In the genomic region with DNA sequence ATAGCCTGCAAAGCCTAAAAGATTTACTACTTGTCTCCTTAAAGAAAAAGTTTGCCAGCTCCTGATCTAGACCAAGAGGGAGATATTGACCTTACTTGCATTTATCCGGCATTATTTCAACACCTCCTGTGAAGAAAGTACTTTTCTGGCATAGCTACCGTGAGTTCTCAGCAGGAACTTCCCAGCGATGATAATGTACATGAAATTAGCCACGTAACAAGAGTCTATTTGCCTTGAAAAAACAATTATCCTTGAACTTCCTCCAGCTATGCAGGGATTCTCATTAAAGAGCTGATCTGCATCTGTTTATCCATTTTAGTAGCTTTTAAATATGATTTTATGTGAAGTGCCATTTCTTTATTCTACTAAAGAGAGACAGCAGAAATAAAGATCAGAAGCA, we compare ENCODE assay signal across 17 cellular contexts.
"Had no signal": no experiment of that assay in that cellular context is flagged by ENCODE, and none has a peak within 500 bp of the region (broad histone marks: within the 10 kb centered on the region; RNA-seq: fewer than 3 reads in every experiment).

No MANE protein-coding gene starts in this region.

- H3K79me2 ChIP-seq: parathyroid adenoma had no signal

- DNase-seq: activated CD4-positive, alpha-beta T cell treated with anti-CD3 and anti-CD28 coated beads for 4 hours; activated CD8-positive, alpha-beta memory T cell treated with anti-CD3 and anti-CD28 coated beads, Interleukin-2, amount 50 U/mL, for 4 hours; activated CD8-positive, alpha-beta T cell treated with anti-CD3 and anti-CD28 coated beads, Interleukin-2, amount 10 ng/mL, durations not matched to agents 7 days and 5 days; activated naive CD8-positive, alpha-beta T cell treated with anti-CD3 and anti-CD28 coated beads for 36 hours; activated T-cell treated with anti-CD3 and anti-CD28 coated beads, Interleukin-2, amount 50 U/mL, for 48 hours; amygdala; cerebellar nuclear complex; dermis blood vessel endothelial cell; foreskin melanocyte; mesenchymal stem cell; naive thymus-derived CD8-positive, alpha-beta T cell; stimulated activated CD4-positive, alpha-beta T cell treated with anti-CD3 and anti-CD28 coated beads, Interleukin-12 subunit alpha, Interleukin-12 subunit beta, amount 100 ng/mL, for 4 hours; stimulated activated CD4-positive, alpha-beta T cell treated with anti-CD3 and anti-CD28 coated beads, Interleukin-2, amount 100 ng/mL, for 24 hours had no signal

- H3K9ac ChIP-seq: parathyroid adenoma had no signal

- ATAC-seq: activated CD8-positive, alpha-beta T cell treated with anti-CD3 and anti-CD28 coated beads, Interleukin-2, amount 10 ng/mL, durations not matched to agents 7 days and 5 days; naive thymus-derived CD8-positive, alpha-beta T cell; stimulated activated effector memory CD8-positive, alpha-beta T cell treated with anti-CD3 and anti-CD28 coated beads, Interleukin-12 subunit alpha, Interleukin-12 subunit beta, amount 100 ng/mL, for 72 hours; WTC11 had no signal

- H3K27ac Mint-ChIP-seq: activated CD8-positive, alpha-beta T cell treated with anti-CD3 and anti-CD28 coated beads, Interleukin-2, amount 10 ng/mL, durations not matched to agents 7 days and 5 days; activated naive CD8-positive, alpha-beta T cell treated with anti-CD3 and anti-CD28 coated beads for 36 hours; stimulated activated effector memory CD8-positive, alpha-beta T cell treated with anti-CD3 and anti-CD28 coated beads, Interleukin-12 subunit alpha, Interleukin-12 subunit beta, amount 100 ng/mL, for 72 hours; WTC11 had no signal

- H3K4me3 Mint-ChIP-seq: activated CD8-positive, alpha-beta T cell treated with anti-CD3 and anti-CD28 coated beads, Interleukin-2, amount 10 ng/mL, durations not matched to agents 7 days and 5 days; activated naive CD8-positive, alpha-beta T cell treated with anti-CD3 and anti-CD28 coated beads for 36 hours; naive thymus-derived CD8-positive, alpha-beta T cell; stimulated activated effector memory CD8-positive, alpha-beta T cell treated with anti-CD3 and anti-CD28 coated beads, Interleukin-12 subunit alpha, Interleukin-12 subunit beta, amount 100 ng/mL, for 72 hours; WTC11 had no signal

- H3K4me1 ChIP-seq: parathyroid adenoma had no signal

- H3K36me3 Mint-ChIP-seq: WTC11 had no signal

- H2AFZ ChIP-seq: parathyroid adenoma had no signal

- H3K27me3 Mint-ChIP-seq: activated naive CD8-positive, alpha-beta T cell treated with anti-CD3 and anti-CD28 coated beads for 36 hours; naive thymus-derived CD8-positive, alpha-beta T cell had no signal

- H3K9me3 Mint-ChIP-seq: activated naive CD8-positive, alpha-beta T cell treated with anti-CD3 and anti-CD28 coated beads for 36 hours; naive thymus-derived CD8-positive, alpha-beta T cell; stimulated activated effector memory CD8-positive, alpha-beta T cell treated with anti-CD3 and anti-CD28 coated beads, Interleukin-12 subunit alpha, Interleukin-12 subunit beta, amount 100 ng/mL, for 72 hours; WTC11 had no signal

- H3K4me1 Mint-ChIP-seq: activated naive CD8-positive, alpha-beta T cell treated with anti-CD3 and anti-CD28 coated beads for 36 hours; stimulated activated effector memory CD8-positive, alpha-beta T cell treated with anti-CD3 and anti-CD28 coated beads, Interleukin-12 subunit alpha, Interleukin-12 subunit beta, amount 100 ng/mL, for 72 hours had no signal

- H3K27ac ChIP-seq: epithelial cell of prostate, parathyroid adenoma had no signal
